ENCODE assay signal across 8 cellular contexts in genomic region chr1:155207578-155208405, GRCh38. TPM values are rescaled to one million over a fixed set of nuclear protein-coding genes. Genes with fewer than 3 reads are reported as not detected.
DNase-seq lines count a peak whose midpoint lies in the region; ATAC-seq and TF ChIP-seq lines count a peak whose summit lies in the region.

Gene THBS3 (minus strand): TSS chr1:155207897. CDS start chr1:155207876, 21 bp downstream.

- peak within 1 kb of the TSS; percentile 99 for H3K4me3 ChIP-seq in BE2C (ENCODE audit: low read depth, low read length)
- peak within 1 kb of the TSS; percentile 83 for H3K4me3 ChIP-seq in SU-DHL-6 (ENCODE audit: insufficient read depth, low read length, poor library complexity, severe bottlenecking)
- H3K4me3 ChIP-seq in esophagus muscularis mucosa: peak within 1 kb of the TSS; percentile 73 to 96 (median 87)
- peak within 1 kb of the TSS; percentile 62 to 99 for H3K4me3 ChIP-seq in muscle layer of colon (ENCODE audit: low read depth in 1 of 2, low read length in 2 of 2)
- peak within 1 kb of the TSS; percentile 78 to 87 for H3K4me3 ChIP-seq in vagina

- DNase-seq in BE2C (peak; percentile 67), HK-2 (ENCODE audit: unreplicated experiment) (peak; percentile 69), esophagus muscularis mucosa (ENCODE audit: extremely low spot score) (no peak), vagina (ENCODE audit: extremely low spot score in 2 of 2) (no peak), GM10248 (ENCODE audit: extremely low spot score) (no peak)

- TF ChIP-seq CTCF in BE2C (IDR thresholded peaks at IDR 0.05; ENCODE audit: low read depth, low read length) (no peak), SU-DHL-6 (IDR thresholded peaks at IDR 0.05; ENCODE audit: insufficient read depth, low read length, poor library complexity, severe bottlenecking) (no peak), esophagus muscularis mucosa (IDR thresholded peaks at IDR 0.05) (no peak), vagina (IDR thresholded peaks at IDR 0.05) (no peak), GM10248 (IDR thresholded peaks at IDR 0.05; ENCODE audit: control extremely low read depth, extremely low read depth, low read depth, missing control alignments) (no peak)

- no peak for TF ChIP-seq EP300 in esophagus muscularis mucosa (IDR thresholded peaks at IDR 0.05)

- H3K4me1 ChIP-seq in BE2C: peaks cover 7% of the 10 kb centered on the region
- H3K4me1 ChIP-seq in esophagus muscularis mucosa: peaks cover 23 to 63% (median 43%) of the 10 kb centered on the region in 4 donors
- H3K4me1 ChIP-seq in muscle layer of colon (ENCODE audit: insufficient read depth, low read length): peaks cover 41% of the 10 kb centered on the region
- peaks cover 38% of the 10 kb centered on the region for H3K4me1 ChIP-seq in vagina

- no peak for ATAC-seq in HG03196 (IDR thresholded peaks at IDR 0.05; ENCODE audit: unreplicated experiment)

- intact Hi-C loops in esophagus muscularis mucosa (cut with DNase I): loop anchor here (1.0 kb wide), 1 partner anchor 20 kb away; no protein-coding TSS in a partner anchor
- intact Hi-C loops in vagina (cut with DNase I): loop anchor here (5.0 kb wide), 1 partner anchor 35 kb away; a partner anchor contains a TSS

- POLR2A ChIA-PET in GM10248 (lab: Yijun Ruan, JAX): interaction anchor here (1.0 to 1.5 kb wide), 2 partner anchors 14 to 36 kb away, joined by 3 to 4 read pairs; no protein-coding TSS in a partner anchor

- H2AFZ ChIP-seq in SU-DHL-6 (ENCODE audit: low read depth, low read length, severe bottlenecking): peak within 1 kb of the TSS; percentile 70

- CTCF ChIA-PET in GM10248 (lab: Yijun Ruan, JAX): interaction anchor here (0.8 to 9.1 kb wide), 23 partner anchors 8 to 859 kb away, joined by 3 to 88 read pairs (median 5); partner anchors contain the start of gene KRTCAP2

- WGBS in esophagus muscularis mucosa: 7% methylated on average over 9 of the region's 16 CpGs

- peak within 1 kb of the TSS; percentile 72 for H3K9ac ChIP-seq in SU-DHL-6 (ENCODE audit: low read length)
- H3K9ac ChIP-seq in muscle layer of colon (ENCODE audit: low read length): peak within 1 kb of the TSS; percentile 94

- peaks cover 7% of the 10 kb centered on the region; the same call in 1 of the 2 replicates for H3K36me3 ChIP-seq in BE2C
- H3K36me3 ChIP-seq in SU-DHL-6 (ENCODE audit: low read length): no peaks in the 10 kb centered on the region
- H3K36me3 ChIP-seq in esophagus muscularis mucosa: peaks cover 0 to 39% (median 21%) of the 10 kb centered on the region in 4 donors
- peaks cover 20% of the 10 kb centered on the region for H3K36me3 ChIP-seq in muscle layer of colon (ENCODE audit: insufficient read depth, low read length)
- no peaks in the 10 kb centered on the region for H3K36me3 ChIP-seq in vagina

- H3K9me2 ChIP-seq in SU-DHL-6 (replicated peaks; ENCODE audit: insufficient read depth, low read length): no peaks in the 10 kb centered on the region

- peaks cover 14% of the 10 kb centered on the region for H3F3A ChIP-seq in SU-DHL-6 (ENCODE audit: insufficient read depth)

- H3K79me2 ChIP-seq in SU-DHL-6 (ENCODE audit: insufficient read depth, low read length): no peaks in the 10 kb centered on the region

- no peak for TF ChIP-seq POLR2A in esophagus muscularis mucosa (IDR thresholded peaks at IDR 0.05; ENCODE audit: low read depth)
- no peak for TF ChIP-seq POLR2A in vagina (IDR thresholded peaks at IDR 0.05)

- H3K9me3 ChIP-seq in BE2C (no peaks in the 10 kb centered on the region), SU-DHL-6 (ENCODE audit: insufficient read depth, low read length) (no peaks in the 10 kb centered on the region), esophagus muscularis mucosa (no peaks in the 10 kb centered on the region), muscle layer of colon (ENCODE audit: low read length) (no peaks in the 10 kb centered on the region), vagina (no peaks in the 10 kb centered on the region)

- H3K4me2 ChIP-seq in SU-DHL-6 (ENCODE audit: low read depth, low read length, poor library complexity, severe bottlenecking): peak within 1 kb of the TSS; percentile 95

- H3K27me3 ChIP-seq in BE2C: no peaks in the 10 kb centered on the region
- H3K27me3 ChIP-seq in SU-DHL-6 (ENCODE audit: low read length): no peaks in the 10 kb centered on the region
- no peaks in the 10 kb centered on the region for H3K27me3 ChIP-seq in esophagus muscularis mucosa
- no peaks in the 10 kb centered on the region for H3K27me3 ChIP-seq in muscle layer of colon (ENCODE audit: control insufficient read depth in 1 of 2, insufficient read depth in 2 of 2, low read length in 2 of 2)
- H3K27me3 ChIP-seq in vagina: no peaks in the 10 kb centered on the region

- H3K27ac ChIP-seq in SU-DHL-6 (ENCODE audit: low read depth, low read length) (peak within 1 kb of the TSS; percentile 32), esophagus muscularis mucosa (replicated peaks in 1 of 4) (peak within 1 kb of the TSS; percentile 98 to 100 (median 99)), muscle layer of colon (ENCODE audit: low read depth, low read length) (peak within 1 kb of the TSS; percentile 99), vagina (peak within 1 kb of the TSS; percentile 99)

- no peaks in the 10 kb centered on the region for H4K20me1 ChIP-seq in SU-DHL-6 (ENCODE audit: low read depth, low read length)

RNA-seq across cellular contexts. Expression of gene THBS3, which starts in this region (rescaled TPM):
- polyA plus RNA-seq in BE2C (2012; ENCODE audit: insufficient read depth, insufficient read length, low read depth): 47.4 TPM
- total RNA-seq in esophagus muscularis mucosa (10 to 100 TPM; 16.2 to 37.4 (median 23.4) TPM), vagina (27.3 TPM)

Comparison
In these comparisons a context has a peak if more than half of its experiments do, and no peak if none do; other contexts are left out.
1. DNase-seq: peak in BE2C (single experiment) and HK-2 (single experiment); none in esophagus muscularis mucosa (single experiment), vagina (0 of 2) and GM10248 (single experiment).
2. H3K27ac ChIP-seq: peak in every context shown above with its lines; median percentile 99 in esophagus muscularis mucosa; 99 in muscle layer of colon; 99 in vagina; 32 in SU-DHL-6.
3. Peak in every context shown above with its lines, with median percentiles within 50 percentile points of each other: H3K4me3 ChIP-seq.